In genomic region chr4:67684839-67685531, GRCh38 we compare ENCODE assay signal across 13 cellular contexts. TPM values are rescaled to one million over a fixed set of nuclear protein-coding genes. Genes with fewer than 3 reads are reported as not detected.
DNase-seq lines count a peak whose midpoint lies in the region; ATAC-seq, FAIRE-seq and TF ChIP-seq lines count a peak whose summit lies in the region.
"Had no signal": no experiment of that assay in that cellular context is flagged by ENCODE, and none has a peak within 500 bp of the region (broad histone marks: within the 10 kb centered on the region; RNA-seq: fewer than 3 reads in every experiment).

No MANE protein-coding gene starts in this region.

- no peak overlapping the region for H3K27ac ChIP-seq in left ventricle myocardium inferior (replicated peaks)
- H3K27ac ChIP-seq in small intestine (ENCODE audit: low read depth in 1 of 2, low read length in 1 of 2): no peak overlapping the region
- H3K27ac ChIP-seq: gastrocnemius medialis had no signal

- intact Hi-C loops in activated CD4-positive, alpha-beta memory T cell treated with anti-CD3 and anti-CD28 coated beads for 36 hours (cut with micrococcal nuclease): loop anchor here (1.0 kb wide), 4 partner anchors 16 to 564 kb away; partner anchors contain the start of gene UBA6
- intact Hi-C loops in left ventricle myocardium inferior (cut with micrococcal nuclease): no loop called here

- FAIRE-seq in GM18507 (lab: Jason Lieb, UNC) (peak; percentile 33), small intestine (lab: Jason Lieb, UNC) (no peak)

- WGBS in small intestine, 3 donors: 85 to 91% (median 85%) methylated on average over 1 of the region's 1 CpG

- POLR2A ChIA-PET in activated CD4-positive, alpha-beta memory T cell treated with anti-CD3 and anti-CD28 coated beads for 36 hours (lab: Charles Lee): no interaction called here

- H3K4me3 ChIP-seq in left ventricle myocardium inferior: no peak overlapping the region
- H3K4me3 ChIP-seq in small intestine (ENCODE audit: low read depth in 1 of 2, low read length in 2 of 2): no peak overlapping the region
- H3K4me3 ChIP-seq: gastrocnemius medialis, lung had no signal

- no peak for DNase-seq in GM18507 (ENCODE audit: extremely low spot score, insufficient read length, low read depth)
- DNase-seq in HCEC 1CT: peak; percentile 37
- no peak for DNase-seq in activated CD4-positive, alpha-beta memory T cell treated with anti-CD3 and anti-CD28 coated beads for 36 hours
- peak; percentile 56 for DNase-seq in iris pigment epithelial cell (ENCODE audit: low read depth)
- no peak for DNase-seq in cerebellar nuclear complex (lab: John Stamatoyannopoulos, UW)
- no peak for DNase-seq in left ventricle myocardium inferior
- no peak for DNase-seq in small intestine
- DNase-seq: activated CD4-positive, alpha-beta T cell treated with anti-CD3 and anti-CD28 coated beads for 48 hours; gastrocnemius medialis; NCI-H345; SIG-M5 had no signal

- H3K4me1 ChIP-seq in left ventricle myocardium inferior (no peaks in the 10 kb centered on the region), small intestine (ENCODE audit: control insufficient read depth in 2 of 2, insufficient read depth in 1 of 2, low read depth in 1 of 2, low read length in 1 of 2) (no peaks in the 10 kb centered on the region)
- H3K4me1 ChIP-seq: gastrocnemius medialis had no signal

- H3K9me3 Mint-ChIP-seq in activated CD4-positive, alpha-beta memory T cell treated with anti-CD3 and anti-CD28 coated beads for 36 hours: no peaks in the 10 kb centered on the region

- H3K36me3 ChIP-seq in left ventricle myocardium inferior: peaks cover 15% of the 10 kb centered on the region
- H3K36me3 ChIP-seq in small intestine (ENCODE audit: control insufficient read depth in 2 of 2, insufficient read depth in 2 of 2, low read length in 2 of 2): peaks cover 0 to 1% of the 10 kb centered on the region in 2 donors

- no peaks in the 10 kb centered on the region for H3K9me3 ChIP-seq in left ventricle myocardium inferior (replicated peaks)
- H3K9me3 ChIP-seq in small intestine (ENCODE audit: control insufficient read depth, low read depth): no peaks in the 10 kb centered on the region
- H3K9me3 ChIP-seq: gastrocnemius medialis had no signal

- no peak for TF ChIP-seq CTCF in left ventricle myocardium inferior (IDR thresholded peaks at IDR 0.05; ENCODE audit: borderline replicate concordance)

- H3K27me3 ChIP-seq in left ventricle myocardium inferior (ENCODE audit: low read depth) (no peaks in the 10 kb centered on the region), small intestine (ENCODE audit: control insufficient read depth in 2 of 2, insufficient read depth in 2 of 2, low read length in 2 of 2) (no peaks in the 10 kb centered on the region)
- H3K27me3 ChIP-seq: gastrocnemius medialis had no signal

- peak overlapping the region; percentile 81 for H3K27ac Mint-ChIP-seq in activated CD4-positive, alpha-beta memory T cell treated with anti-CD3 and anti-CD28 coated beads for 36 hours

- H3K4me3 Mint-ChIP-seq in activated CD4-positive, alpha-beta memory T cell treated with anti-CD3 and anti-CD28 coated beads for 36 hours: peak overlapping the region; percentile 14

- peaks cover 32% of the 10 kb centered on the region for H3K4me1 Mint-ChIP-seq in activated CD4-positive, alpha-beta memory T cell treated with anti-CD3 and anti-CD28 coated beads for 36 hours (ENCODE audit: low read depth)

- no peaks in the 10 kb centered on the region for H3K27me3 Mint-ChIP-seq in activated CD4-positive, alpha-beta memory T cell treated with anti-CD3 and anti-CD28 coated beads for 36 hours

- H3K36me3 Mint-ChIP-seq in activated CD4-positive, alpha-beta memory T cell treated with anti-CD3 and anti-CD28 coated beads for 36 hours: peaks cover 23% of the 10 kb centered on the region

- ATAC-seq in HG03439 (IDR thresholded peaks at IDR 0.05; ENCODE audit: unreplicated experiment): no peak
- ATAC-seq: gastrocnemius medialis had no signal

- CTCF ChIA-PET in activated CD4-positive, alpha-beta memory T cell treated with anti-CD3 and anti-CD28 coated beads for 36 hours (lab: Charles Lee): no interaction called here

RNA-seq across cellular contexts. Expression of gene UBA6, which starts 16.0 kb away (rescaled TPM):
- total RNA-seq in activated CD4-positive, alpha-beta memory T cell treated with anti-CD3 and anti-CD28 coated beads for 36 hours: 100 to 1,000 TPM; 107 to 112 TPM
- 18.2 TPM for total RNA-seq in left ventricle myocardium inferior
- 10 to 100 TPM in 1 of 3 donors, 1 to 10 TPM in 2; 5.4 to 12.2 (median 6.0) TPM for polyA plus RNA-seq in small intestine

Comparison
In these comparisons a context has a peak if more than half of its experiments do, and no peak if none do; other contexts are left out.
1. DNase-seq: peak in HCEC 1CT (single experiment) and iris pigment epithelial cell (single experiment); none in GM18507 (single experiment), activated CD4-positive, alpha-beta memory T cell treated with anti-CD3 and anti-CD28 coated beads for 36 hours (single experiment), cerebellar nuclear complex (0 of 2), left ventricle myocardium inferior (single experiment) and small intestine (single experiment).